1 cellular context compared by ENCODE assay signal in genomic region chr6:90953405-90954161, GRCh38.
TF ChIP-seq lines count a peak whose summit lies in the region.

No MANE protein-coding gene starts in this region.

TF ChIP-seq in HepG2, 621 proteins besides CTCF, POLR2A, EP300 and RAD21 (continued from another document):
- TF ChIP-seq ARID5B (CRISPR knock-in tag; IDR thresholded peaks at IDR 0.05), result no peak
- TF ChIP-seq MLLT10 (CRISPR knock-in tag; IDR thresholded peaks at IDR 0.05), result no peak
- TF ChIP-seq ZNF614 (CRISPR knock-in tag; IDR thresholded peaks at IDR 0.05; ENCODE audit: borderline replicate concordance), result no peak
- TF ChIP-seq REL (CRISPR knock-in tag; conservative IDR thresholded peaks at IDR 0.05), result no peak
- no peak for TF ChIP-seq PRMT3 (CRISPR knock-in tag; IDR thresholded peaks at IDR 0.05; ENCODE audit: borderline replicate concordance, low read depth)
- TF ChIP-seq ZC3H13 (CRISPR knock-in tag; IDR thresholded peaks at IDR 0.05), result no peak
- peak; percentile 64; the same call in 1 of the 2 replicates for TF ChIP-seq MAFF (IDR thresholded peaks at IDR 0.05; ENCODE audit: low read depth, low read length)
- TF ChIP-seq ZNF326 (CRISPR knock-in tag; IDR thresholded peaks at IDR 0.05; ENCODE audit: borderline replicate concordance), result no peak
- TF ChIP-seq ZNF12 (CRISPR knock-in tag; IDR thresholded peaks at IDR 0.05), result no peak
- no peak for TF ChIP-seq TFDP2 (CRISPR knock-in tag; IDR thresholded peaks at IDR 0.05)
- no peak for TF ChIP-seq ZFAT (CRISPR knock-in tag; conservative IDR thresholded peaks at IDR 0.05)
- TF ChIP-seq ZSCAN5A (CRISPR knock-in tag; IDR thresholded peaks at IDR 0.05; ENCODE audit: borderline replicate concordance), result no peak
